Comparison of ENCODE assay signal across 12 cellular contexts in the genomic region with DNA sequence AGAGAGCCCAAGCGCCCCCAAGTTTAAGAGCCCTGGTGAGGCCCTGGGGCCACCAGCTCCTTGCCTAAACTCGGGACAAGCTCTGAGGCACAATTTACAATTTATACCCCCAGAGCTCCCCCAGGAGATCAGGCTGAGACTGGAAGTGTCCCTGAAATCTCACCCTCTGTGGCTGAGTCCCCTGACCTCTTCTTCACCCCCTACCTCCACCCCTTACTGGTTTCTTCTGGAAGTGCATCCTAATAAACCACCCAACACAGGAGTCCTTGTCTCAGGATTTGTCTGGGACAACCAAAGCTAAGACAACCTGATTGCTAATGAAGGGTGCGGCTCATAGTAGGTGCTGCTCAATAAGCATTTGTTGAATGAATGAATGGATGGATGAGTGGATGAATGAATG.
"Had no signal": no experiment of that assay in that cellular context is flagged by ENCODE, and none has a peak within 500 bp of the region (broad histone marks: within the 10 kb centered on the region; RNA-seq: fewer than 3 reads in every experiment).

No MANE protein-coding gene starts in this region.

- H3K27ac ChIP-seq: cardiac muscle cell, testis had no signal

- H3K36me3 ChIP-seq: cardiac muscle cell had no signal

- ATAC-seq: activated T-helper 17 cell treated with anti-CD3 and anti-CD28 coated beads, Interleukin-2, amount 50 U/mL, for 72 hours; natural killer cell had no signal

- H3K4me3 ChIP-seq: cardiac muscle cell, testis had no signal

- DNase-seq: activated CD4-positive, alpha-beta T cell treated with anti-CD3 and anti-CD28 coated beads for 48 hours; activated CD8-positive, alpha-beta memory T cell treated with anti-CD3 and anti-CD28 coated beads for 24 hours; activated naive CD4-positive, alpha-beta T cell treated with anti-CD3 and anti-CD28 coated beads for 36 hours; activated T-cell treated with anti-CD3 and anti-CD28 coated beads for 4 hours; natural killer cell; occipital lobe; stimulated activated CD4-positive, alpha-beta T cell treated with anti-CD3 and anti-CD28 coated beads, Interleukin-4, amount 100 ng/mL, for 1 hour; stimulated activated CD8-positive, alpha-beta memory T cell treated with anti-CD3 and anti-CD28 coated beads, Interleukin-4, amount 100 ng/mL, for 48 hours; testis had no signal

- H3K4me1 ChIP-seq: testis had no signal

- H3K27me3 ChIP-seq: cardiac muscle cell, testis had no signal

- FAIRE-seq: astrocyte had no signal

- H3K9me3 ChIP-seq: testis had no signal
